ENCODE assay signal across 8 cellular contexts in the genomic region with DNA sequence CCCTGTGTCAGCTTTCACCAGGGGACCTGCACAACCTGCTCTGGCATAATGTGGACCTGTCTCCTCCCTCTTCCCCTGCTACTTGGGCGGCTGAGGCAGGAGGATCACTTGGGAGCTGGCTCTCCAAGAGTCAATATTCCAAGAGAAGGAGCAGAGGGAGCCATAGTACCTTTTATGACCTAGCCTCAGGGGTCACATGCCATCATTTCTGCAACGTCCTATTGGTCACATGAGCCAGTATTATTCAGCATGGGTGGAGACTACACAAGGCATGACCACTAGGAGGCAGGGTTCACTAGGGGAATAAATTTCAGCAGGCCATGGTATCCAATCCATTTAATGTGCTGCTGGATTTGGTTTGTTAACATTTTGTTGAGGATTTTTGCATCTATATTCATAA. TPM values are rescaled to one million over a fixed set of nuclear protein-coding genes. Genes with fewer than 3 reads are reported as not detected.
DNase-seq lines count a peak whose midpoint lies in the region; ATAC-seq and TF ChIP-seq lines count a peak whose summit lies in the region.

No MANE protein-coding gene starts in this region.

- DNase-seq in GM12864 (ENCODE audit: low read depth) (no peak), NAMALWA (ENCODE audit: low spot score) (peak; percentile 78), left colon (no peak), nucleus accumbens (lab: John Stamatoyannopoulos, UW) (no peak), ureter (ENCODE audit: low spot score) (no peak)
- peak; percentile 34 to 60 for DNase-seq in activated T-cell treated with anti-CD3 and anti-CD28 coated beads, Interleukin-2, amount 50 U/mL, for 72 hours

- peak; percentile 52 for TF ChIP-seq CTCF in GM12864 (IDR thresholded peaks at IDR 0.05; ENCODE audit: low read depth, low read length, missing control alignments)

- no peaks in the 10 kb centered on the region for H3K27me3 Mint-ChIP-seq in activated T-cell treated with anti-CD3 and anti-CD28 coated beads, Interleukin-2, amount 50 U/mL, for 72 hours (ENCODE audit: low read depth)

- intact Hi-C loops in left colon (cut with DNase I, micrococcal nuclease), result no loop called here

- no peak overlapping the region for H3K4me3 ChIP-seq in GM12864 (ENCODE audit: low read depth, low read length)

- H3K4me3 Mint-ChIP-seq in activated T-cell treated with anti-CD3 and anti-CD28 coated beads, Interleukin-2, amount 50 U/mL, for 72 hours, result no peak overlapping the region

- peaks cover 2 to 3% of the 10 kb centered on the region in 2 donors for H3K36me3 Mint-ChIP-seq in activated T-cell treated with anti-CD3 and anti-CD28 coated beads, Interleukin-2, amount 50 U/mL, for 72 hours (ENCODE audit: insufficient read depth in 2 of 2)

- peaks cover 0 to 3% of the 10 kb centered on the region in 2 donors for H3K9me3 Mint-ChIP-seq in activated T-cell treated with anti-CD3 and anti-CD28 coated beads, Interleukin-2, amount 50 U/mL, for 72 hours

- ATAC-seq in activated T-cell treated with anti-CD3 and anti-CD28 coated beads, Interleukin-2, amount 50 U/mL, for 72 hours (replicated peaks in 1 of 2), result peak; percentile 55 to 82
- peak; percentile 40 for ATAC-seq in left colon
- ATAC-seq in HG03457 (IDR thresholded peaks at IDR 0.05; ENCODE audit: unreplicated experiment), result no peak
- no peak for ATAC-seq in GM21526 (IDR thresholded peaks at IDR 0.05; ENCODE audit: low FRiP score, unreplicated experiment)

- no peaks in the 10 kb centered on the region for H3K4me1 Mint-ChIP-seq in activated T-cell treated with anti-CD3 and anti-CD28 coated beads, Interleukin-2, amount 50 U/mL, for 72 hours (ENCODE audit: low read depth)

- H3K27ac Mint-ChIP-seq in activated T-cell treated with anti-CD3 and anti-CD28 coated beads, Interleukin-2, amount 50 U/mL, for 72 hours, result no peak overlapping the region

RNA-seq across cellular contexts. Expression of a gene that starts 12.0 kb away (rescaled TPM):
- total RNA-seq in activated T-cell treated with anti-CD3 and anti-CD28 coated beads, Interleukin-2, amount 50 U/mL, for 72 hours, result 10 to 100 TPM; 55.0 to 70.4 TPM
- total RNA-seq in left colon (10 to 100 TPM; 18.3 to 27.9 TPM), ureter (44.6 TPM)

RNA-seq across cellular contexts. Expression of a gene that starts 28.3 kb away (rescaled TPM):
- 10 to 100 TPM; 13.2 to 17.6 TPM for total RNA-seq in activated T-cell treated with anti-CD3 and anti-CD28 coated beads, Interleukin-2, amount 50 U/mL, for 72 hours
- total RNA-seq in left colon (under 1 TPM; 0.24 to 0.31 TPM), ureter (0.81 TPM)

RNA-seq across cellular contexts. Expression of a gene that starts 32.0 kb away (rescaled TPM):
- 100 to 1,000 TPM; 106 to 117 TPM for total RNA-seq in activated T-cell treated with anti-CD3 and anti-CD28 coated beads, Interleukin-2, amount 50 U/mL, for 72 hours
- 10 to 100 TPM; 26.4 to 34.0 TPM for total RNA-seq in left colon
- 78.6 TPM for total RNA-seq in ureter

RNA-seq across cellular contexts. Expression of a gene that starts 37.3 kb away (rescaled TPM):
- total RNA-seq in activated T-cell treated with anti-CD3 and anti-CD28 coated beads, Interleukin-2, amount 50 U/mL, for 72 hours, result 10 to 100 TPM; 65.4 to 73.9 TPM
- total RNA-seq in left colon, result 10 to 100 TPM; 10.1 to 12.9 TPM
- 25.6 TPM for total RNA-seq in ureter

RNA-seq across cellular contexts. Expression of a gene that starts 45.5 kb away (rescaled TPM):
- 100 to 1,000 TPM; 277 to 278 TPM for total RNA-seq in activated T-cell treated with anti-CD3 and anti-CD28 coated beads, Interleukin-2, amount 50 U/mL, for 72 hours
- 100 to 1,000 TPM; 137 to 142 TPM for total RNA-seq in left colon
- 238 TPM for total RNA-seq in ureter

Comparison
In these comparisons a context has a peak if more than half of its experiments do, and no peak if none do; other contexts are left out.
1. DNase-seq: peak in NAMALWA (single experiment) and activated T-cell treated with anti-CD3 and anti-CD28 coated beads, Interleukin-2, amount 50 U/mL, for 72 hours (2 of 2); none in GM12864 (single experiment), left colon (0 of 2), nucleus accumbens (0 of 56) and ureter (single experiment).
2. ATAC-seq: peak in activated T-cell treated with anti-CD3 and anti-CD28 coated beads, Interleukin-2, amount 50 U/mL, for 72 hours (2 of 2) and left colon (single experiment); none in HG03457 (single experiment) and GM21526 (single experiment).